In genomic region chr1:12863131-12863880, GRCh38 we compare ENCODE assay signal across 15 cellular contexts. TPM values are rescaled to one million over a fixed set of nuclear protein-coding genes. Genes with fewer than 3 reads are reported as not detected.
"Had no signal": no experiment of that assay in that cellular context is flagged by ENCODE, and none has a peak within 500 bp of the region (broad histone marks: within the 10 kb centered on the region; RNA-seq: fewer than 3 reads in every experiment).

No MANE protein-coding gene starts in this region.

RNA-seq across cellular contexts. Expression of gene PRAMEF2, which starts 6.4 kb away (rescaled TPM):
- total RNA-seq: stomach, subcutaneous adipose tissue, temporal lobe, thoracic aorta, thyroid gland, tibial nerve, transverse colon, upper lobe of left lung, upper lobe of right lung, ureter, urinary bladder, uterus, vagina had no signal

RNA-seq across cellular contexts. Expression of gene HNRNPCL1, which starts 14.8 kb away (rescaled TPM):
- total RNA-seq: stomach, subcutaneous adipose tissue, suprapubic skin, temporal lobe, thoracic aorta, thyroid gland, tibial nerve, transverse colon, upper lobe of left lung, upper lobe of right lung, ureter, urinary bladder, uterus, vagina had no signal

RNA-seq across cellular contexts. Expression of gene PRAMEF4, which starts 22.7 kb away (rescaled TPM):
- total RNA-seq: stomach, subcutaneous adipose tissue, suprapubic skin, temporal lobe, testis, thoracic aorta, thyroid gland, tibial nerve, transverse colon, upper lobe of left lung, upper lobe of right lung, ureter, urinary bladder, uterus, vagina had no signal

RNA-seq across cellular contexts. Expression of gene PRAMEF11, which starts 32.1 kb away (rescaled TPM):
- total RNA-seq: stomach, subcutaneous adipose tissue, suprapubic skin, temporal lobe, testis, thoracic aorta, thyroid gland, tibial nerve, transverse colon, upper lobe of left lung, upper lobe of right lung, ureter, urinary bladder, uterus, vagina had no signal

RNA-seq across cellular contexts. Expression of gene PRAMEF10, which starts 34.8 kb away (rescaled TPM):
- total RNA-seq: stomach, subcutaneous adipose tissue, suprapubic skin, temporal lobe, testis, thoracic aorta, thyroid gland, tibial nerve, transverse colon, upper lobe of left lung, upper lobe of right lung, ureter, urinary bladder, uterus, vagina had no signal
